19 cellular contexts compared by ENCODE assay signal in the genomic region with DNA sequence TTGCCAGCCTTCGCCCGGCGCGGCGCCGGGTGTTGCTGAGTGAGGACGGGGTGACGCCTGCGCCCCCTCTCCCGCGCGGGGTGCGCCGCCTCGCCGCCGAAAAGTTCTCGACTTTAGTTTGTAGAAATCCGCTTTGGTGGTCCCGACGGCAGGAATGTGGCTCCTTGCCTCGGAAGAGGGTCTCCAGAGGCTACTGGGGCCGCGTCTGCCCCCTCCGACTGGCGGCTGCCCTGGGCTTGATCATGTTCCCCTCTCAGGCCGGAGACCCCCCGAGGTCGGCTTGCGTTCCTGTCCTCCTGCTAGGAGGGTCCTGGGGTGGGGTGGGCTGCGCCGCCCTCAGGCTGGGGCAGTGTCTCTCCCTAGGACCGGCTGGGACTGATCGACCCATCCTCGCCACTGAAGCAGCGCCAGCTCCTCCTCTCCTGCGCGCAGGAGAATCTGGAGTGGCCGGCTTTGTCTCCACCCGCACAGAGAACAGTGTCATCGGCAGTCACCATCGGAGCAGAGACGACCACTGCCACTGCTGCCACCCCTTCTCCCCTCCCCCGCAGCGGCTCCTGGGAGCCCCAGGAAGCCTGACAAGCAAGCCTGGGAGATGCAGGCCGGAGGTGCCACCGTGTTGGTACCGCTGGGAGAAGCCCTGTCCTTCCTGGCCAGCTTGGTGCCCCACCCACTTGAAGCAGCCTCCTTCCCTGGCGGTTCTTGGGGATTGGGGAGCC. TPM values are rescaled to one million over a fixed set of nuclear protein-coding genes. Genes with fewer than 3 reads are reported as not detected.
A peak's percentile ranks its signal among the peaks of the same experiment; 100 is the strongest.
DNase-seq lines count a peak whose midpoint lies in the region; ATAC-seq and TF ChIP-seq lines count a peak whose summit lies in the region.
"Had no signal": no experiment of that assay in that cellular context is flagged by ENCODE, and none has a peak within 500 bp of the region (broad histone marks: within the 10 kb centered on the region; RNA-seq: fewer than 3 reads in every experiment).

No MANE protein-coding gene starts in this region.

- no peaks in the 10 kb centered on the region for H4K20me1 ChIP-seq in osteoblast (ENCODE audit: insufficient read depth, low read length)

- no peak overlapping the region for H3K27ac Mint-ChIP-seq in Calu3 (ENCODE audit: unreplicated experiment)

- TF ChIP-seq CTCF in Calu3 (IDR thresholded peaks at IDR 0.05; ENCODE audit: unreplicated experiment) (no peak), right atrium auricular region (IDR thresholded peaks at IDR 0.05) (no peak), osteoblast (IDR thresholded peaks at IDR 0.05; ENCODE audit: extremely low read depth, low read depth, low read length) (no peak)

- H3K36me3 ChIP-seq in right atrium auricular region = peaks cover 1% of the 10 kb centered on the region
- no peaks in the 10 kb centered on the region for H3K36me3 ChIP-seq in osteoblast (ENCODE audit: insufficient read depth, low read length)
- H3K36me3 ChIP-seq: Peyer's patch had no signal

- no peaks in the 10 kb centered on the region for H3K4me1 Mint-ChIP-seq in Calu3 (ENCODE audit: low read depth, unreplicated experiment)

- no peaks in the 10 kb centered on the region for H3K36me3 Mint-ChIP-seq in Calu3 (ENCODE audit: insufficient read depth, unreplicated experiment)

- H3K9me3 Mint-ChIP-seq in Calu3 (ENCODE audit: low read depth, unreplicated experiment) = no peaks in the 10 kb centered on the region

- intact Hi-C loops in Calu3 (cut with micrococcal nuclease; ENCODE audit: unreplicated experiment) = no loop called here

- no peak overlapping the region for H3K4me2 ChIP-seq in osteoblast (ENCODE audit: insufficient read depth, low read length)

- H3K27ac ChIP-seq in right atrium auricular region (no peak overlapping the region), osteoblast (ENCODE audit: low read depth, low read length) (no peak overlapping the region)
- H3K27ac ChIP-seq: C4-2B, Peyer's patch had no signal

- no peaks in the 10 kb centered on the region for H3K9me3 ChIP-seq in right atrium auricular region
- no peaks in the 10 kb centered on the region for H3K9me3 ChIP-seq in osteoblast (ENCODE audit: low read depth, low read length)
- H3K9me3 ChIP-seq: Peyer's patch had no signal

- no peak for ATAC-seq in GM21526 (IDR thresholded peaks at IDR 0.05; ENCODE audit: low FRiP score, unreplicated experiment)
- ATAC-seq: HCT116 had no signal

- H3K27me3 ChIP-seq in right atrium auricular region = peaks cover 0 to 9% of the 10 kb centered on the region in 2 donors
- peaks cover 81% of the 10 kb centered on the region for H3K27me3 ChIP-seq in osteoblast (ENCODE audit: insufficient read depth, low read length)

- H3K4me1 ChIP-seq in right atrium auricular region (peaks cover 0 to 20% of the 10 kb centered on the region in 2 donors), osteoblast (ENCODE audit: insufficient read depth, low read length) (no peaks in the 10 kb centered on the region)

- peaks cover 56% of the 10 kb centered on the region for H3K27me3 Mint-ChIP-seq in Calu3 (ENCODE audit: unreplicated experiment)

- no TSS peak for BruUV-seq in Calu3 (replicated peaks; lab: Mats Ljungman, UMichigan)

- no peak for DNase-seq in Calu3
- DNase-seq in NCI-H69 (lab: John Stamatoyannopoulos, UW) = peak; percentile 2
- no peak for DNase-seq in right atrium auricular region (ENCODE audit: low spot score)
- peak; percentile 78 for DNase-seq in osteoblast (ENCODE audit: insufficient read length, low spot score, missing footprints)
- no peak for DNase-seq in stimulated activated CD4-positive, alpha-beta T cell treated with anti-CD3 and anti-CD28 coated beads, Interleukin-4, amount 100 ng/mL, for 4 hours
- no peak for DNase-seq in cerebellar cortex (ENCODE audit: low spot score)
- DNase-seq in effector CD8-positive, alpha-beta T cell (lab: John Stamatoyannopoulos, UW) = no peak
- DNase-seq: activated CD4-positive, alpha-beta T cell treated with anti-CD3 and anti-CD28 coated beads, Interleukin-2, amount 50 U/mL, for 1 hour; head of caudate nucleus; midbrain; MV-4-11; Peyer's patch; stimulated activated CD4-positive, alpha-beta T cell treated with anti-CD3 and anti-CD28 coated beads, Interleukin-4, amount 100 ng/mL, for 24 hours; stimulated activated naive CD4-positive, alpha-beta T cell treated with Interleukin-2 at 50 U/mL for 16 hours had no signal

- peak overlapping the region; percentile 12 to 38 for H3K4me3 ChIP-seq in right atrium auricular region
- no peak overlapping the region for H3K4me3 ChIP-seq in osteoblast (ENCODE audit: insufficient read depth, low read length)

- H3K79me2 ChIP-seq in osteoblast (ENCODE audit: insufficient read depth, low read length) = no peaks in the 10 kb centered on the region

- no peak overlapping the region for H2AFZ ChIP-seq in osteoblast (ENCODE audit: low read length)

- peak overlapping the region; percentile 54 for H3K4me3 Mint-ChIP-seq in Calu3 (ENCODE audit: low read depth, unreplicated experiment)

- CTCF ChIA-PET in Calu3 (lab: Charles Lee) = interaction anchor here (1.0 kb wide), 1 partner anchor 10 kb away, joined by 4 read pairs; no protein-coding TSS in a partner anchor

RNA-seq across cellular contexts. Expression of a gene that starts 0.6 kb away (rescaled TPM):
- not detected in 2 replicates for total RNA-seq in Calu3 (2022)
- total RNA-seq in right atrium auricular region = under 1 TPM; 0.22 to 0.63 TPM
- total RNA-seq in osteoblast = not detected in 2 replicates
- total RNA-seq: pulmonary artery endothelial cell; T-helper 2 cell treated with Interferon-gamma antibody and Interleukin-4, amounts not matched to agents 100 ng/mL and 5 ng/mL, for 36 hours had no signal

RNA-seq across cellular contexts. Expression of a gene that starts 21.0 kb away (rescaled TPM):
- total RNA-seq in Calu3 (2022) (not detected in 2 replicates), right atrium auricular region (100 to 1,000 TPM; 118 to 151 TPM), osteoblast (under 0.01 and 0.36 TPM in 2 replicates)
- total RNA-seq: pulmonary artery endothelial cell; T-helper 2 cell treated with Interferon-gamma antibody and Interleukin-4, amounts not matched to agents 100 ng/mL and 5 ng/mL, for 36 hours had no signal

RNA-seq across cellular contexts. Expression of a gene that starts 24.9 kb away (rescaled TPM):
- total RNA-seq in Calu3 (2022) (not detected in 2 replicates), right atrium auricular region (1 to 10 TPM in 1 of 2 donors, under 1 TPM in 1; 0.79 to 1.4 TPM), osteoblast (1.4 and 3.2 TPM in 2 replicates)
- total RNA-seq: Peyer's patch; pulmonary artery endothelial cell; T-helper 2 cell treated with Interferon-gamma antibody and Interleukin-4, amounts not matched to agents 100 ng/mL and 5 ng/mL, for 36 hours had no signal

RNA-seq across cellular contexts. Expression of a gene that starts 48.6 kb away (rescaled TPM):
- 8.4 and 11.5 TPM in 2 replicates for total RNA-seq in Calu3 (2022)
- 1 to 10 TPM; 4.3 to 5.5 TPM for total RNA-seq in right atrium auricular region
- total RNA-seq in osteoblast = 6.5 and 6.9 TPM in 2 replicates

Comparison
In these comparisons a context has a peak if more than half of its experiments do, and no peak if none do; other contexts are left out.
1. DNase-seq: peak in NCI-H69 (single experiment) and osteoblast (single experiment); none in Calu3 (single experiment), right atrium auricular region (single experiment), stimulated activated CD4-positive, alpha-beta T cell treated with anti-CD3 and anti-CD28 coated beads, Interleukin-4, amount 100 ng/mL, for 4 hours (0 of 2), cerebellar cortex (single experiment) and effector CD8-positive, alpha-beta T cell (single experiment).
2. RNA of a gene that starts 21.0 kb away (total RNA-seq): 118 to 151 TPM in right atrium auricular region; under 0.01 to 0.36 TPM in osteoblast and not detected in Calu3; every median in the first group is over 10 times any median in the second.